In genomic region chr14:58638231-58639205, GRCh38 we compare ENCODE assay signal across 8 cellular contexts. TPM values are rescaled to one million over a fixed set of nuclear protein-coding genes. Genes with fewer than 3 reads are reported as not detected.
A peak's percentile ranks its signal among the peaks of the same experiment; 100 is the strongest.
DNase-seq lines count a peak whose midpoint lies in the region; ATAC-seq and TF ChIP-seq lines count a peak whose summit lies in the region.

No MANE protein-coding gene starts in this region.

- H3K36me3 Mint-ChIP-seq in chondrocyte (ENCODE audit: low read depth), result peaks cover 35% of the 10 kb centered on the region

- H3K79me2 ChIP-seq in SK-N-SH (ENCODE audit: insufficient read depth), result peaks cover 38% of the 10 kb centered on the region; the same call in 1 of the 2 replicates

- no peaks in the 10 kb centered on the region for H3K27me3 Mint-ChIP-seq in chondrocyte (ENCODE audit: low read depth)

- H4K20me1 ChIP-seq in SK-N-SH (ENCODE audit: insufficient read depth), result no peaks in the 10 kb centered on the region

- peak overlapping the region; percentile 82 for H3K27ac Mint-ChIP-seq in chondrocyte (ENCODE audit: unreplicated experiment)

- H3K4me1 ChIP-seq in SK-N-SH (ENCODE audit: control insufficient read depth in 1 of 2, insufficient read depth in 2 of 2, low read depth in 1 of 2, low read length in 1 of 2) (peaks cover 14 to 20% of the 10 kb centered on the region in 2 experiments; a peak in 3 of 4 replicates), left lung (peaks cover 7 to 26% of the 10 kb centered on the region in 2 donors)

- DNase-seq in AG09309 (ENCODE audit: low read depth) (no peak), SK-N-SH (peak; percentile 58), chondrocyte (ENCODE audit: low spot score) (no peak), left lung (peak; percentile 44 to 78), NCI-H2029 treated with DMSO at 0.1 percent for 48 hours (lab: John Stamatoyannopoulos, UW) (no peak)
- DNase-seq in stimulated activated CD4-positive, alpha-beta T cell treated with anti-CD3 and anti-CD28 coated beads, Interleukin-4, amount 100 ng/mL, for 48 hours (ENCODE audit: low read depth in 2 of 2), result peak; percentile 11 to 17

- CTCF ChIA-PET in SK-N-SH (lab: Yijun Ruan, JAX), result interaction anchor here (0.6 to 10.5 kb wide), 36 partner anchors 9 to 490 kb away, joined by 3 to 93 read pairs (median 4); no protein-coding TSS in a partner anchor

- POLR2A ChIA-PET in SK-N-SH (lab: Yijun Ruan, JAX), result no interaction called here

- H3K4me1 Mint-ChIP-seq in chondrocyte (ENCODE audit: low read depth), result peaks cover 74% of the 10 kb centered on the region

- peak overlapping the region; percentile 86 for H3K4me3 Mint-ChIP-seq in chondrocyte (ENCODE audit: unreplicated experiment)

- H3K9ac ChIP-seq in SK-N-SH, result peak overlapping the region; percentile 85

- no peak for TF ChIP-seq EP300 in SK-N-SH (IDR thresholded peaks at IDR 0.05; ENCODE audit: borderline replicate concordance in 1 of 2, low read depth in 1 of 2, low read length in 1 of 2)

- H3F3A ChIP-seq in SK-N-SH (replicated peaks; ENCODE audit: insufficient read depth), result peaks cover 9% of the 10 kb centered on the region

- H3K9me2 ChIP-seq in SK-N-SH, result no peaks in the 10 kb centered on the region

- peak; percentile 28 for ATAC-seq in GM18511 (IDR thresholded peaks at IDR 0.05; ENCODE audit: unreplicated experiment)
- peak; percentile 28 for ATAC-seq in HG02970 (IDR thresholded peaks at IDR 0.05; ENCODE audit: low FRiP score, unreplicated experiment)
- peak; percentile 23 for ATAC-seq in left lung

- H3K36me3 ChIP-seq in SK-N-SH (replicated peaks in 1 of 2; ENCODE audit: control insufficient read depth in 1 of 2, insufficient read depth in 2 of 2, low read length in 1 of 2) (peaks cover 15 to 32% of the 10 kb centered on the region in 2 experiments), left lung (no peaks in the 10 kb centered on the region)

- H3K4me3 ChIP-seq in AG09309 (ENCODE audit: control insufficient read depth, low read depth, low read length), result peak overlapping the region; percentile 87
- H3K4me3 ChIP-seq in SK-N-SH (ENCODE audit: low read depth in 2 of 2, low read length in 1 of 2), result peak overlapping the region; percentile 74 to 77
- H3K4me3 ChIP-seq in left lung, result peak overlapping the region; percentile 51 to 52

- H3K9me3 ChIP-seq in SK-N-SH (no peaks in the 10 kb centered on the region), left lung (no peaks in the 10 kb centered on the region)

- 2% methylated on average over 20 of the region's 75 CpGs for WGBS in SK-N-SH (ENCODE audit: low lambda C conversion rate)

- H3K4me2 ChIP-seq in SK-N-SH, result peak overlapping the region; percentile 80

- TF ChIP-seq CTCF in AG09309 (IDR thresholded peaks at IDR 0.05; ENCODE audit: control insufficient read depth, insufficient read depth, low read depth, low read length, missing control alignments) (no peak), SK-N-SH (IDR thresholded peaks at IDR 0.05) (peak; percentile 9; the same call in 1 of the 2 replicates), chondrocyte (IDR thresholded peaks at IDR 0.05) (peak; percentile 19), left lung (IDR thresholded peaks at IDR 0.05) (no peak)

- peak overlapping the region; percentile 12; the same call in 1 of the 2 replicates for H2AFZ ChIP-seq in SK-N-SH (ENCODE audit: low read depth)

- H3K27ac ChIP-seq in SK-N-SH (ENCODE audit: low read depth in 2 of 2, low read length in 1 of 2) (peak overlapping the region in 1 of 2 experiments; percentile 73; a peak in 3 of 4 replicates), left lung (peak overlapping the region; percentile 68 to 89)

- no peaks in the 10 kb centered on the region for H3K9me3 Mint-ChIP-seq in chondrocyte (ENCODE audit: low read depth)

- no peak for TF ChIP-seq RAD21 in SK-N-SH (IDR thresholded peaks at IDR 0.05; ENCODE audit: low read length)

- intact Hi-C loops in left lung (cut with DNase I), result no loop called here

- H3K27me3 ChIP-seq in SK-N-SH (ENCODE audit: insufficient read depth) (no peaks in the 10 kb centered on the region), left lung (peaks cover 14 to 51% of the 10 kb centered on the region in 2 donors)

TF ChIP-seq in SK-N-SH, 30 proteins besides CTCF, POLR2A, EP300 and RAD21:
- TF ChIP-seq EZH2phosphoT487 (IDR thresholded peaks at IDR 0.05; ENCODE audit: borderline replicate concordance, low read depth), result no peak
- TF ChIP-seq TAF1 (IDR thresholded peaks at IDR 0.05; ENCODE audit: borderline replicate concordance, low read depth, low read length), result no peak
- TF ChIP-seq, protein P1, sequence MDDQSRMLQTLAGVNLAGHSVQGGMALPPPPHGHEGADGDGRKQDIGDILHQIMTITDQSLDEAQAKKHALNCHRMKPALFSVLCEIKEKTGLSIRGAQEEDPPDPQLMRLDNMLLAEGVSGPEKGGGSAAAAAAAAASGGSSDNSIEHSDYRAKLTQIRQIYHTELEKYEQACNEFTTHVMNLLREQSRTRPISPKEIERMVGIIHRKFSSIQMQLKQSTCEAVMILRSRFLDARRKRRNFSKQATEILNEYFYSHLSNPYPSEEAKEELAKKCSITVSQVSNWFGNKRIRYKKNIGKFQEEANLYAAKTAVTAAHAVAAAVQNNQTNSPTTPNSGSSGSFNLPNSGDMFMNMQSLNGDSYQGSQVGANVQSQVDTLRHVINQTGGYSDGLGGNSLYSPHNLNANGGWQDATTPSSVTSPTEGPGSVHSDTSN (IDR thresholded peaks at IDR 0.05), result no peak
- no peak; the same call in 1 of the 2 replicates for TF ChIP-seq SMC3 (IDR thresholded peaks at IDR 0.05; ENCODE audit: low read depth, low read length)
- TF ChIP-seq, protein P2, sequence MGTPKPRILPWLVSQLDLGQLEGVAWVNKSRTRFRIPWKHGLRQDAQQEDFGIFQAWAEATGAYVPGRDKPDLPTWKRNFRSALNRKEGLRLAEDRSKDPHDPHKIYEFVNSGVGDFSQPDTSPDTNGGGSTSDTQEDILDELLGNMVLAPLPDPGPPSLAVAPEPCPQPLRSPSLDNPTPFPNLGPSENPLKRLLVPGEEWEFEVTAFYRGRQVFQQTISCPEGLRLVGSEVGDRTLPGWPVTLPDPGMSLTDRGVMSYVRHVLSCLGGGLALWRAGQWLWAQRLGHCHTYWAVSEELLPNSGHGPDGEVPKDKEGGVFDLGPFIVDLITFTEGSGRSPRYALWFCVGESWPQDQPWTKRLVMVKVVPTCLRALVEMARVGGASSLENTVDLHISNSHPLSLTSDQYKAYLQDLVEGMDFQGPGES (IDR thresholded peaks at IDR 0.05; ENCODE audit: low read depth, low read length), result no peak
- TF ChIP-seq NFIC (IDR thresholded peaks at IDR 0.05; ENCODE audit: borderline replicate concordance), result no peak
- TF ChIP-seq MAX (IDR thresholded peaks at IDR 0.05; ENCODE audit: low read depth), result peak; percentile 36; the same call in 1 of the 2 replicates
- no peak for TF ChIP-seq SIN3A (IDR thresholded peaks at IDR 0.05; ENCODE audit: borderline replicate concordance, low read depth, low read length)
- TF ChIP-seq JUND (IDR thresholded peaks at IDR 0.05), result no peak

RNA-seq across cellular contexts. Expression of gene DACT1, which starts 0.8 kb away (rescaled TPM):
- polyA plus RNA-seq in SK-N-SH (2012; rRNA removed), result 3.3 and 4.2 TPM in 2 replicates
- 3.3 and 3.9 TPM in 2 replicates for polyA plus RNA-seq in SK-N-SH (2012; cell fraction: cytosol; rRNA removed)
- 6.3 and 8.9 TPM in 2 replicates for polyA plus RNA-seq in SK-N-SH (2012; cell fraction: nucleus; rRNA removed)
- 120 to 326 TPM (median 318 TPM) in 3 replicates for total RNA-seq in chondrocyte
- total RNA-seq in left lung, result 10 to 100 TPM in 1 of 2 donors, 1 to 10 TPM in 1; 5.0 to 10.1 TPM

Comparison
In these comparisons a context has a peak if more than half of its experiments do, and no peak if none do; other contexts are left out.
1. DNase-seq: peak in SK-N-SH (single experiment), left lung (2 of 2) and stimulated activated CD4-positive, alpha-beta T cell treated with anti-CD3 and anti-CD28 coated beads, Interleukin-4, amount 100 ng/mL, for 48 hours (2 of 2); none in AG09309 (single experiment), chondrocyte (single experiment) and NCI-H2029 treated with DMSO at 0.1 percent for 48 hours (single experiment).
2. CTCF ChIP-seq: peak in SK-N-SH (single experiment) and chondrocyte (single experiment); none in AG09309 (single experiment) and left lung (0 of 2).
3. RNA of gene DACT1, which starts 0.8 kb away (total RNA-seq): 120 to 326 TPM in chondrocyte; 5.0 to 10.1 TPM in left lung; every median in the first group is over 10 times any median in the second.
4. Peak in every context shown above with its lines, with median percentiles within 50 percentile points of each other: H3K4me3 ChIP-seq and ATAC-seq.